Comparison of ENCODE assay signal across 1 cellular context in genomic region chr14:105496831-105497591, GRCh38.
A peak's percentile ranks its signal among the peaks of the same experiment; 100 is the strongest.
TF ChIP-seq lines count a peak whose summit lies in the region.

No MANE protein-coding gene starts in this region.

TF ChIP-seq in HepG2, 621 proteins besides CTCF, POLR2A, EP300 and RAD21 (continues in another document):
- TF ChIP-seq GMEB2 (CRISPR knock-in tag; IDR thresholded peaks at IDR 0.05; ENCODE audit: low read depth) (no peak), GTF2F1 (IDR thresholded peaks at IDR 0.05; ENCODE audit: low read length) (no peak), GZF1 (CRISPR knock-in tag; IDR thresholded peaks at IDR 0.05) (no peak), NKX3-1 (CRISPR knock-in tag; IDR thresholded peaks at IDR 0.05) (0 out of 2 replicates have a peak, but pooled peaks have one; percentile 32), ZKSCAN8 (CRISPR knock-in tag; IDR thresholded peaks at IDR 0.05; ENCODE audit: borderline replicate concordance) (no peak), ZNF790 (CRISPR knock-in tag; IDR thresholded peaks at IDR 0.05; ENCODE audit: borderline replicate concordance) (no peak), ZNF232 (CRISPR knock-in tag; IDR thresholded peaks at IDR 0.05; ENCODE audit: borderline replicate concordance) (no peak), KDM5B (CRISPR knock-in tag; IDR thresholded peaks at IDR 0.05; ENCODE audit: borderline replicate concordance) (peak; percentile 12; the same call in 1 of the 2 replicates), ZBTB33 (CRISPR knock-in tag; IDR thresholded peaks at IDR 0.05) (peak; percentile 77), ZNF556 (CRISPR knock-in tag; IDR thresholded peaks at IDR 0.05; ENCODE audit: borderline replicate concordance) (no peak), ZNF816 (CRISPR knock-in tag; IDR thresholded peaks at IDR 0.05; ENCODE audit: borderline replicate concordance) (no peak), HES4 (CRISPR knock-in tag; IDR thresholded peaks at IDR 0.05; ENCODE audit: borderline replicate concordance) (0 out of 2 replicates have a peak, but pooled peaks have one; percentile 57), ZNF800 (CRISPR knock-in tag; IDR thresholded peaks at IDR 0.05) (no peak), PAXIP1 (CRISPR knock-in tag; conservative IDR thresholded peaks at IDR 0.05) (peak; percentile 16), HMGXB4 (CRISPR knock-in tag; IDR thresholded peaks at IDR 0.05; ENCODE audit: borderline replicate concordance in 1 of 2, low read depth in 1 of 2) (peak in 1 of 2 experiments; percentile 50; a peak in 2 of 4 replicates), ZBTB3 (CRISPR knock-in tag; IDR thresholded peaks at IDR 0.05; ENCODE audit: borderline replicate concordance, low read depth) (0 out of 2 replicates have a peak, but pooled peaks have one; percentile 86), ZNF7 (CRISPR knock-in tag; IDR thresholded peaks at IDR 0.05) (no peak), ZBTB14 (CRISPR knock-in tag; IDR thresholded peaks at IDR 0.05) (no peak; the same call in 1 of the 2 replicates), ZNF766 (CRISPR knock-in tag; IDR thresholded peaks at IDR 0.05; ENCODE audit: borderline replicate concordance) (no peak), HNRNPK (IDR thresholded peaks at IDR 0.05; ENCODE audit: low read depth, low read length, poor library complexity, severe bottlenecking) (peak; percentile 22), IRX3 (CRISPR knock-in tag; IDR thresholded peaks at IDR 0.05; ENCODE audit: borderline replicate concordance, low read depth) (no peak), ATF7-NPFF (CRISPR knock-in tag; IDR thresholded peaks at IDR 0.05; ENCODE audit: low read depth) (no peak), KIAA2018 (CRISPR knock-in tag; IDR thresholded peaks at IDR 0.05; ENCODE audit: borderline replicate concordance) (no peak), SRSF9 (IDR thresholded peaks at IDR 0.05; ENCODE audit: borderline replicate concordance, insufficient read depth, low read depth, low read length, poor library complexity, severe bottlenecking) (no peak), TAF1 (CRISPR knock-in tag; IDR thresholded peaks at IDR 0.05) (no peak), ZKSCAN1 (IDR thresholded peaks at IDR 0.05; ENCODE audit: low read length) (no peak), ZNF350 (CRISPR knock-in tag; IDR thresholded peaks at IDR 0.05; ENCODE audit: borderline replicate concordance, low read depth) (peak; percentile 42), ZNF430 (CRISPR knock-in tag; IDR thresholded peaks at IDR 0.05) (0 out of 2 replicates have a peak, but pooled peaks have one; percentile 15), BCL6 (CRISPR knock-in tag; IDR thresholded peaks at IDR 0.05) (0 out of 2 replicates have a peak, but pooled peaks have one; percentile 10), MAFG (CRISPR knock-in tag; IDR thresholded peaks at IDR 0.05) (no peak), SNAPC2 (CRISPR knock-in tag; IDR thresholded peaks at IDR 0.05) (0 out of 2 replicates have a peak, but pooled peaks have one; percentile 57), GFI1 (CRISPR knock-in tag; IDR thresholded peaks at IDR 0.05; ENCODE audit: borderline replicate concordance) (0 out of 2 replicates have a peak, but pooled peaks have one; percentile 13), KLF9 (CRISPR knock-in tag; IDR thresholded peaks at IDR 0.05; ENCODE audit: low read depth) (no peak), XBP1 (CRISPR knock-in tag; IDR thresholded peaks at IDR 0.05) (no peak), SMAD1 (CRISPR knock-in tag; IDR thresholded peaks at IDR 0.05; ENCODE audit: borderline replicate concordance, low read depth) (no peak), POGK (CRISPR knock-in tag; conservative IDR thresholded peaks at IDR 0.05) (peak; percentile 15; the same call in 1 of the 2 replicates)
